In genomic region chr13:36919206-36919832, GRCh38 we compare ENCODE assay signal across 1 cellular context.
TF ChIP-seq lines count a peak whose summit lies in the region.

No MANE protein-coding gene starts in this region.

TF ChIP-seq in IMR-90, 13 proteins besides CTCF, POLR2A, EP300 and RAD21 (continued from another document):
- no peak for TF ChIP-seq RCOR1 (IDR thresholded peaks at IDR 0.05; ENCODE audit: insufficient replicate concordance, low read length)
- TF ChIP-seq CHD1 (IDR thresholded peaks at IDR 0.05; ENCODE audit: low read depth, low read length), result no peak
